In genomic region chr2:27085062-27085669, GRCh38 we compare ENCODE assay signal across 8 cellular contexts. TPM values are rescaled to one million over a fixed set of nuclear protein-coding genes. Genes with fewer than 3 reads are reported as not detected.
A peak's percentile ranks its signal among the peaks of the same experiment; 100 is the strongest.
DNase-seq lines count a peak whose midpoint lies in the region; ATAC-seq, FAIRE-seq and TF ChIP-seq lines count a peak whose summit lies in the region.

No MANE protein-coding gene starts in this region.

- TF ChIP-seq POLR2A in K562 (conservative IDR thresholded peaks at IDR 0.05), result no peak
- TF ChIP-seq POLR2A in right lobe of liver (IDR thresholded peaks at IDR 0.05), result no peak

- H3K9me3 Mint-ChIP-seq in activated CD4-positive, alpha-beta T cell treated with anti-CD3 and anti-CD28 coated beads, Interleukin-2, amount 10 ng/mL, durations not matched to agents 7 days and 5 days, result no peaks in the 10 kb centered on the region

- H3K4me2 ChIP-seq in K562 (ENCODE audit: insufficient read depth, low read length), result peak overlapping the region; percentile 69

- no peaks in the 10 kb centered on the region for H4K20me1 ChIP-seq in K562 (replicated peaks; ENCODE audit: control insufficient read depth, insufficient read depth, low read length)

- H3K27me3 ChIP-seq in K562 (ENCODE audit: control insufficient read depth in 2 of 2, insufficient read depth in 2 of 2, low read length in 2 of 2) (no peaks in the 10 kb centered on the region), right lobe of liver (no peaks in the 10 kb centered on the region)

- TF ChIP-seq CTCF in K562 (IDR thresholded peaks at IDR 0.05 in 2 of 3, conservative IDR thresholded peaks at IDR 0.05 in 1 of 3; ENCODE audit: insufficient read depth in 2 of 3, low read depth in 1 of 3, low read length in 3 of 3) (no peak), right lobe of liver (IDR thresholded peaks at IDR 0.05) (no peak)

- 72% methylated on average over 9 of the region's 10 CpGs for WGBS in K562 (ENCODE audit: insufficient coverage, low coverage, missing lambda C conversion rate)
- 44% methylated on average over 9 of the region's 10 CpGs for WGBS in right lobe of liver (ENCODE audit: insufficient coverage, low coverage, low lambda C conversion rate, missing lambda C conversion rate)

- POLR2A ChIA-PET in activated CD4-positive, alpha-beta T cell treated with anti-CD3 and anti-CD28 coated beads, Interleukin-2, amount 10 ng/mL, durations not matched to agents 7 days and 5 days (lab: Charles Lee), result no interaction called here
- POLR2A ChIA-PET in K562 (lab: Yijun Ruan, JAX), result interaction anchor here (0.6 to 1.2 kb wide), 4 partner anchors 10 to 118 kb away, joined by 3 to 4 read pairs (median 4); no protein-coding TSS in a partner anchor

- intact Hi-C loops in K562 (cut with micrococcal nuclease), result loop anchor here (2.0 kb wide), 1 partner anchor 124 kb away; no protein-coding TSS in a partner anchor
- intact Hi-C loops in right lobe of liver (cut with DNase I), result loop anchor here in 1 of 2 donors (10.0 kb wide), 2 partner anchors 60 to 120 kb away; no protein-coding TSS in a partner anchor

- peak overlapping the region; percentile 81 to 95 for H3K9ac ChIP-seq in K562 (ENCODE audit: insufficient read depth in 1 of 2, low read depth in 2 of 2, low read length in 2 of 2)

- H3K36me3 Mint-ChIP-seq in activated CD4-positive, alpha-beta T cell treated with anti-CD3 and anti-CD28 coated beads, Interleukin-2, amount 10 ng/mL, durations not matched to agents 7 days and 5 days (ENCODE audit: low read depth), result no peaks in the 10 kb centered on the region

- no peaks in the 10 kb centered on the region for H3K27me3 Mint-ChIP-seq in activated CD4-positive, alpha-beta T cell treated with anti-CD3 and anti-CD28 coated beads, Interleukin-2, amount 10 ng/mL, durations not matched to agents 7 days and 5 days

- H2AFZ ChIP-seq in K562 (ENCODE audit: low read depth, low read length), result peak overlapping the region; percentile 56

- no peak for TF ChIP-seq RAD21 in K562 (CRISPR knock-in tag; conservative IDR thresholded peaks at IDR 0.05 in 1 of 2, IDR thresholded peaks at IDR 0.05 in 1 of 2)

- no peak for DNase-seq in activated CD4-positive, alpha-beta T cell treated with anti-CD3 and anti-CD28 coated beads, Interleukin-2, amount 10 ng/mL, durations not matched to agents 7 days and 5 days
- DNase-seq in activated CD4-positive, alpha-beta T cell treated with anti-CD3 and anti-CD28 coated beads, Interleukin-2, amount 50 U/mL, for 4 hours, result no peak
- DNase-seq in K562 (ENCODE audit: extremely low read depth in 1 of 4, low spot score in 3 of 4) (no peak), right lobe of liver (peak in 1 of 3 donors; percentile 26), NCI-H1092 (lab: John Stamatoyannopoulos, UW) (no peak), NCI-H82 treated with DMSO at 0.1 percent for 48 hours (lab: John Stamatoyannopoulos, UW; ENCODE audit: unreplicated experiment) (no peak)

- H3K27ac ChIP-seq in K562 (ENCODE audit: extremely low read depth, low read depth, low read length), result peak overlapping the region; percentile 85; the same call in 1 of the 3 replicates
- peak overlapping the region in 2 of 3 donors; percentile 59 to 80 for H3K27ac ChIP-seq in right lobe of liver
- peak overlapping the region; percentile 80 for H3K27ac ChIP-seq in temporal lobe (ENCODE audit: low read depth, low read length)

- peak overlapping the region; percentile 61 for H3K4me3 Mint-ChIP-seq in activated CD4-positive, alpha-beta T cell treated with anti-CD3 and anti-CD28 coated beads, Interleukin-2, amount 10 ng/mL, durations not matched to agents 7 days and 5 days

- H3K9me3 ChIP-seq in K562 (replicated peaks; ENCODE audit: control insufficient read depth, insufficient read depth, low read depth, low read length), result no peaks in the 10 kb centered on the region
- H3K9me3 ChIP-seq in right lobe of liver, result no peaks in the 10 kb centered on the region

- H3K4me3 ChIP-seq in K562, result peak overlapping the region; percentile 57; the same call in 1 of the 2 replicates
- H3K4me3 ChIP-seq in right lobe of liver, result peak overlapping the region in 2 of 3 donors; percentile 64 to 77

- CTCF ChIA-PET in activated CD4-positive, alpha-beta T cell treated with anti-CD3 and anti-CD28 coated beads, Interleukin-2, amount 10 ng/mL, durations not matched to agents 7 days and 5 days (lab: Charles Lee), result interaction anchor here (1.0 to 4.6 kb wide), 7 partner anchors 13 to 182 kb away, joined by 3 to 21 read pairs (median 5); partner anchors contain the start of genes AGBL5 and OST4
- CTCF ChIA-PET in K562 (lab: Yijun Ruan, JAX; ENCODE audit: low intra/inter-chr PET ratio), result interaction anchor here (0.7 to 2.5 kb wide), 4 partner anchors 53 to 123 kb away, joined by 3 to 22 read pairs (median 4); no protein-coding TSS in a partner anchor

- no peak for FAIRE-seq in K562 (lab: Jason Lieb, UNC)

- TSS peak; percentile 75 for BruUV-seq in K562 (replicated peaks; lab: Mats Ljungman, UMichigan)

- peaks cover 4% of the 10 kb centered on the region for H3K9me1 ChIP-seq in K562 (ENCODE audit: control insufficient read depth, insufficient read depth, low read length)

- ATAC-seq in K562 (no peak), right lobe of liver (no peak), GM19455 (IDR thresholded peaks at IDR 0.05; ENCODE audit: unreplicated experiment) (no peak)

- H3K36me3 ChIP-seq in K562 (ENCODE audit: control insufficient read depth, insufficient read depth, low read length) (no peaks in the 10 kb centered on the region), right lobe of liver (no peaks in the 10 kb centered on the region)

- H3K4me1 ChIP-seq in K562 (replicated peaks in 1 of 2; ENCODE audit: control insufficient read depth in 2 of 2, insufficient read depth in 2 of 2, low read length in 2 of 2) (peaks cover 58 to 75% of the 10 kb centered on the region in 2 experiments), right lobe of liver (peaks cover 0 to 19% (median 6%) of the 10 kb centered on the region in 4 donors)

- peaks cover 10% of the 10 kb centered on the region; the same call in 1 of the 3 replicates for H3K79me2 ChIP-seq in K562 (ENCODE audit: control insufficient read depth, insufficient read depth, low read length)

- in situ Hi-C loops in K562 (cut with MboI), result loop anchor here (5.0 kb wide), 1 partner anchor 123 kb away; no protein-coding TSS in a partner anchor

- H3K4me1 Mint-ChIP-seq in activated CD4-positive, alpha-beta T cell treated with anti-CD3 and anti-CD28 coated beads, Interleukin-2, amount 10 ng/mL, durations not matched to agents 7 days and 5 days, result peaks cover 54% of the 10 kb centered on the region

- no peak for TF ChIP-seq EP300 in K562 (IDR thresholded peaks at IDR 0.05; ENCODE audit: low read length)

- peak overlapping the region; percentile 76 for H3K27ac Mint-ChIP-seq in activated CD4-positive, alpha-beta T cell treated with anti-CD3 and anti-CD28 coated beads, Interleukin-2, amount 10 ng/mL, durations not matched to agents 7 days and 5 days

RNA-seq across cellular contexts. Expression of gene KHK, which starts 1.4 kb away (rescaled TPM):
- 10 to 100 TPM in 1 of 2 experiments, 1 to 10 TPM in 1; 9.7 to 10.6 TPM for total RNA-seq in activated CD4-positive, alpha-beta T cell treated with anti-CD3 and anti-CD28 coated beads, Interleukin-2, amount 10 ng/mL, durations not matched to agents 7 days and 5 days
- 2.0 and 6.1 TPM in 2 replicates for total RNA-seq in K562 (2011; cell fraction: chromatin; rRNA removed; ENCODE audit: low replicate concordance)
- total RNA-seq in K562 (2011; cell fraction: nucleolus; rRNA removed), result 5.5 and 8.5 TPM in 2 replicates
- 5.1 and 5.5 TPM in 2 replicates for total RNA-seq in K562 (2011; cell fraction: nucleoplasm; rRNA removed)
- total RNA-seq in K562 (2014; rRNA removed) (5.8 and 9.8 TPM in 2 replicates), K562 (2014; rRNA removed; fragmentation: Illumina TruSeq; extraction: Trizol) (2.4 and 3.6 TPM in 2 replicates), K562 (2015; rRNA removed; fragmentation: Illumina TruSeq; extraction: Trizol) (8.8 and 9.2 TPM in 2 replicates), K562 (2021) (10.7 and 13.2 TPM in 2 replicates), right lobe of liver (100 to 1,000 TPM; 101 to 283 (median 206) TPM), temporal lobe (5.9 TPM)
- polyA plus RNA-seq in K562 (2011; rRNA removed) (3.4 and 3.7 TPM in 2 replicates), K562 (2014; fragmentation: Illumina TruSeq; extraction: Trizol) (6.2 TPM in 2 replicates), K562 (2014; fragmentation: Nextera tagmentation; extraction: Ambion mirVana) (1 to 10 TPM; 1.5 to 2.7 TPM), K562 (2014; rRNA removed) (4.8 and 5.2 TPM in 2 replicates)
- 4.3 and 6.2 TPM in 2 replicates for polyA plus RNA-seq in K562 (2011; cell fraction: cytosol; rRNA removed)
- 9.1 and 9.7 TPM in 2 replicates for polyA plus RNA-seq in K562 (2011; cell fraction: nucleus; rRNA removed)
- 15.4 and 17.5 TPM in 2 replicates for polyA plus RNA-seq in K562 (2012)
- 2.0 and 2.2 TPM in 2 replicates for polyA minus RNA-seq in K562 (2011; rRNA and poly(A)+ RNA removed)
- polyA minus RNA-seq in K562 (2011; cell fraction: cytosol; rRNA and poly(A)+ RNA removed), result 5.2 and 6.2 TPM in 2 replicates
- polyA minus RNA-seq in K562 (2011; cell fraction: nucleus; rRNA and poly(A)+ RNA removed), result 3.3 and 3.4 TPM in 2 replicates

RNA-seq across cellular contexts. Expression of gene EMILIN1, which starts 6.8 kb away (rescaled TPM):
- under 1 TPM; 0.56 to 0.64 TPM for total RNA-seq in activated CD4-positive, alpha-beta T cell treated with anti-CD3 and anti-CD28 coated beads, Interleukin-2, amount 10 ng/mL, durations not matched to agents 7 days and 5 days
- 0.26 and 1.00 TPM in 2 replicates for total RNA-seq in K562 (2011; cell fraction: chromatin; rRNA removed; ENCODE audit: low replicate concordance)
- 1.6 and 2.0 TPM in 2 replicates for total RNA-seq in K562 (2011; cell fraction: nucleolus; rRNA removed)
- 0.51 and 0.61 TPM in 2 replicates for total RNA-seq in K562 (2011; cell fraction: nucleoplasm; rRNA removed)
- total RNA-seq in K562 (2014; rRNA removed) (2.2 and 2.7 TPM in 2 replicates), K562 (2014; rRNA removed; fragmentation: Illumina TruSeq; extraction: Trizol) (0.04 TPM in 1 of 2 replicates, not detected in the other), K562 (2015; rRNA removed; fragmentation: Illumina TruSeq; extraction: Trizol) (0.54 and 0.75 TPM in 2 replicates), K562 (2021) (1.0 and 1.5 TPM in 2 replicates), right lobe of liver (10 to 100 TPM in 5 of 6 experiments, 1 to 10 TPM in 1; 7.2 to 26.1 (median 21.0) TPM), temporal lobe (3.7 TPM)
- polyA plus RNA-seq in K562 (2011; rRNA removed) (0.24 and 0.43 TPM in 2 replicates), K562 (2014; fragmentation: Illumina TruSeq; extraction: Trizol) (0.06 and 0.37 TPM in 2 replicates), K562 (2014; fragmentation: Nextera tagmentation; extraction: Ambion mirVana) (not detected), K562 (2014; rRNA removed) (0.94 and 1.1 TPM in 2 replicates)
- polyA plus RNA-seq in K562 (2011; cell fraction: cytosol; rRNA removed), result 0.63 and 1.3 TPM in 2 replicates
- polyA plus RNA-seq in K562 (2011; cell fraction: nucleus; rRNA removed), result 1.1 and 2.4 TPM in 2 replicates
- 1.1 and 1.7 TPM in 2 replicates for polyA plus RNA-seq in K562 (2012)
- polyA minus RNA-seq in K562 (2011; rRNA and poly(A)+ RNA removed), result 0.12 and 0.25 TPM in 2 replicates
- polyA minus RNA-seq in K562 (2011; cell fraction: cytosol; rRNA and poly(A)+ RNA removed), result 0.46 and 0.67 TPM in 2 replicates
- polyA minus RNA-seq in K562 (2011; cell fraction: nucleus; rRNA and poly(A)+ RNA removed), result 0.78 and 0.94 TPM in 2 replicates

RNA-seq across cellular contexts. Expression of gene OST4, which starts 13.7 kb away (rescaled TPM):
- 100 to 1,000 TPM; 309 to 386 TPM for total RNA-seq in activated CD4-positive, alpha-beta T cell treated with anti-CD3 and anti-CD28 coated beads, Interleukin-2, amount 10 ng/mL, durations not matched to agents 7 days and 5 days
- total RNA-seq in K562 (2011; cell fraction: chromatin; rRNA removed; ENCODE audit: low replicate concordance), result 32.9 and 75.2 TPM in 2 replicates
- total RNA-seq in K562 (2011; cell fraction: nucleolus; rRNA removed), result 76.6 and 92.2 TPM in 2 replicates
- 88.9 and 136 TPM in 2 replicates for total RNA-seq in K562 (2011; cell fraction: nucleoplasm; rRNA removed)
- total RNA-seq in K562 (2014; rRNA removed), result 186 and 199 TPM in 2 replicates
- 263 and 292 TPM in 2 replicates for total RNA-seq in K562 (2014; rRNA removed; fragmentation: Illumina TruSeq; extraction: Trizol)
- 335 and 366 TPM in 2 replicates for total RNA-seq in K562 (2015; rRNA removed; fragmentation: Illumina TruSeq; extraction: Trizol)
- total RNA-seq in K562 (2021), result 239 and 266 TPM in 2 replicates
- polyA plus RNA-seq in K562 (2011; rRNA removed), result 328 and 435 TPM in 2 replicates
- polyA plus RNA-seq in K562 (2011; cell fraction: cytosol; rRNA removed), result 794 and 995 TPM in 2 replicates
- polyA plus RNA-seq in K562 (2011; cell fraction: nucleus; rRNA removed), result 204 and 270 TPM in 2 replicates
- 363 and 494 TPM in 2 replicates for polyA plus RNA-seq in K562 (2012)
- 503 and 545 TPM in 2 replicates for polyA plus RNA-seq in K562 (2014; fragmentation: Illumina TruSeq; extraction: Trizol)
- 1,000 to 10,000 TPM; 1,144 to 1,155 TPM for polyA plus RNA-seq in K562 (2014; fragmentation: Nextera tagmentation; extraction: Ambion mirVana)
- 355 and 369 TPM in 2 replicates for polyA plus RNA-seq in K562 (2014; rRNA removed)
- 170 and 193 TPM in 2 replicates for polyA minus RNA-seq in K562 (2011; rRNA and poly(A)+ RNA removed)
- polyA minus RNA-seq in K562 (2011; cell fraction: cytosol; rRNA and poly(A)+ RNA removed), result 371 and 384 TPM in 2 replicates
- polyA minus RNA-seq in K562 (2011; cell fraction: nucleus; rRNA and poly(A)+ RNA removed), result 63.4 and 99.5 TPM in 2 replicates
- 100 to 1,000 TPM; 144 to 182 (median 161) TPM for total RNA-seq in right lobe of liver
- total RNA-seq in temporal lobe, result 132 TPM

RNA-seq across cellular contexts. Expression of gene AGBL5, which starts 33.7 kb away (rescaled TPM):
- total RNA-seq in activated CD4-positive, alpha-beta T cell treated with anti-CD3 and anti-CD28 coated beads, Interleukin-2, amount 10 ng/mL, durations not matched to agents 7 days and 5 days, result 10 to 100 TPM; 17.9 to 19.1 TPM
- 40.2 and 80.6 TPM in 2 replicates for total RNA-seq in K562 (2011; cell fraction: chromatin; rRNA removed; ENCODE audit: low replicate concordance)
- 34.5 and 47.0 TPM in 2 replicates for total RNA-seq in K562 (2011; cell fraction: nucleolus; rRNA removed)
- total RNA-seq in K562 (2011; cell fraction: nucleoplasm; rRNA removed), result 34.2 and 36.7 TPM in 2 replicates
- total RNA-seq in K562 (2014; rRNA removed) (26.2 and 30.3 TPM in 2 replicates), K562 (2014; rRNA removed; fragmentation: Illumina TruSeq; extraction: Trizol) (25.8 and 26.4 TPM in 2 replicates), K562 (2015; rRNA removed; fragmentation: Illumina TruSeq; extraction: Trizol) (28.7 and 29.1 TPM in 2 replicates), K562 (2021) (37.6 and 40.3 TPM in 2 replicates), right lobe of liver (1 to 10 TPM; 3.9 to 7.4 (median 6.4) TPM), temporal lobe (10.8 TPM)
- polyA plus RNA-seq in K562 (2011; rRNA removed) (48.3 and 52.7 TPM in 2 replicates), K562 (2014; fragmentation: Illumina TruSeq; extraction: Trizol) (49.5 and 52.3 TPM in 2 replicates), K562 (2014; fragmentation: Nextera tagmentation; extraction: Ambion mirVana) (1 to 10 TPM; 3.3 to 6.3 TPM), K562 (2014; rRNA removed) (24.9 and 33.8 TPM in 2 replicates)
- polyA plus RNA-seq in K562 (2011; cell fraction: cytosol; rRNA removed), result 61.4 and 68.7 TPM in 2 replicates
- polyA plus RNA-seq in K562 (2011; cell fraction: nucleus; rRNA removed), result 59.7 and 61.5 TPM in 2 replicates
- polyA plus RNA-seq in K562 (2012), result 33.2 and 62.0 TPM in 2 replicates
- polyA minus RNA-seq in K562 (2011; rRNA and poly(A)+ RNA removed), result 42.1 and 50.9 TPM in 2 replicates
- polyA minus RNA-seq in K562 (2011; cell fraction: cytosol; rRNA and poly(A)+ RNA removed), result 22.4 and 26.2 TPM in 2 replicates
- polyA minus RNA-seq in K562 (2011; cell fraction: nucleus; rRNA and poly(A)+ RNA removed), result 20.7 and 27.2 TPM in 2 replicates

RNA-seq across cellular contexts. Expression of gene CGREF1, which starts 33.8 kb away (rescaled TPM):
- 1 to 10 TPM in 1 of 2 experiments, under 1 TPM in 1; 0.92 to 1.3 TPM for total RNA-seq in activated CD4-positive, alpha-beta T cell treated with anti-CD3 and anti-CD28 coated beads, Interleukin-2, amount 10 ng/mL, durations not matched to agents 7 days and 5 days
- 0.33 and 1.5 TPM in 2 replicates for total RNA-seq in K562 (2011; cell fraction: chromatin; rRNA removed; ENCODE audit: low replicate concordance)
- total RNA-seq in K562 (2011; cell fraction: nucleolus; rRNA removed), result 0.33 and 0.39 TPM in 2 replicates
- total RNA-seq in K562 (2011; cell fraction: nucleoplasm; rRNA removed), result 0.99 TPM in 1 of 2 replicates, not detected in the other
- total RNA-seq in K562 (2014; rRNA removed), result 0.50 and 0.53 TPM in 2 replicates
- 0.29 and 0.33 TPM in 2 replicates for total RNA-seq in K562 (2014; rRNA removed; fragmentation: Illumina TruSeq; extraction: Trizol)
- total RNA-seq in K562 (2015; rRNA removed; fragmentation: Illumina TruSeq; extraction: Trizol), result 0.22 and 0.41 TPM in 2 replicates
- 0.44 and 0.72 TPM in 2 replicates for total RNA-seq in K562 (2021)
- polyA plus RNA-seq in K562 (2011; rRNA removed), result 0.24 and 0.49 TPM in 2 replicates
- polyA plus RNA-seq in K562 (2011; cell fraction: cytosol; rRNA removed), result 0.07 and 0.19 TPM in 2 replicates
- polyA plus RNA-seq in K562 (2011; cell fraction: nucleus; rRNA removed), result 0.46 and 0.48 TPM in 2 replicates
- polyA plus RNA-seq in K562 (2012), result 0.38 and 0.65 TPM in 2 replicates
- polyA plus RNA-seq in K562 (2014; fragmentation: Illumina TruSeq; extraction: Trizol), result 0.37 and 0.42 TPM in 2 replicates
- under 1 TPM; 0.07 to 0.10 TPM for polyA plus RNA-seq in K562 (2014; fragmentation: Nextera tagmentation; extraction: Ambion mirVana)
- polyA plus RNA-seq in K562 (2014; rRNA removed), result 0.41 and 0.88 TPM in 2 replicates
- polyA minus RNA-seq in K562 (2011; rRNA and poly(A)+ RNA removed), result 0.11 TPM in 1 of 2 replicates, not detected in the other
- not detected in 2 replicates for polyA minus RNA-seq in K562 (2011; cell fraction: cytosol; rRNA and poly(A)+ RNA removed)
- polyA minus RNA-seq in K562 (2011; cell fraction: nucleus; rRNA and poly(A)+ RNA removed), result 0.22 and 0.54 TPM in 2 replicates
- total RNA-seq in right lobe of liver, result 10 to 100 TPM in 2 of 6 experiments, 1 to 10 TPM in 4; 2.5 to 33.2 (median 7.7) TPM
- 13.3 TPM for total RNA-seq in temporal lobe

Comparison
In these comparisons a context has a peak if more than half of its experiments do, and no peak if none do; other contexts are left out.
1. RNA of gene KHK, which starts 1.4 kb away (total RNA-seq): 101 to 283 TPM in right lobe of liver; 9.7 to 10.6 TPM in activated CD4-positive, alpha-beta T cell treated with anti-CD3 and anti-CD28 coated beads, Interleukin-2, amount 10 ng/mL, durations not matched to agents 7 days and 5 days, 2.0 to 13.2 TPM in K562 and 5.9 TPM in temporal lobe (single experiment); every median in the first group is over 4 times any median in the second.
2. Peak in every context shown above with its lines, with median percentiles within 50 percentile points of each other: H3K27ac ChIP-seq.